In the genomic region with DNA sequence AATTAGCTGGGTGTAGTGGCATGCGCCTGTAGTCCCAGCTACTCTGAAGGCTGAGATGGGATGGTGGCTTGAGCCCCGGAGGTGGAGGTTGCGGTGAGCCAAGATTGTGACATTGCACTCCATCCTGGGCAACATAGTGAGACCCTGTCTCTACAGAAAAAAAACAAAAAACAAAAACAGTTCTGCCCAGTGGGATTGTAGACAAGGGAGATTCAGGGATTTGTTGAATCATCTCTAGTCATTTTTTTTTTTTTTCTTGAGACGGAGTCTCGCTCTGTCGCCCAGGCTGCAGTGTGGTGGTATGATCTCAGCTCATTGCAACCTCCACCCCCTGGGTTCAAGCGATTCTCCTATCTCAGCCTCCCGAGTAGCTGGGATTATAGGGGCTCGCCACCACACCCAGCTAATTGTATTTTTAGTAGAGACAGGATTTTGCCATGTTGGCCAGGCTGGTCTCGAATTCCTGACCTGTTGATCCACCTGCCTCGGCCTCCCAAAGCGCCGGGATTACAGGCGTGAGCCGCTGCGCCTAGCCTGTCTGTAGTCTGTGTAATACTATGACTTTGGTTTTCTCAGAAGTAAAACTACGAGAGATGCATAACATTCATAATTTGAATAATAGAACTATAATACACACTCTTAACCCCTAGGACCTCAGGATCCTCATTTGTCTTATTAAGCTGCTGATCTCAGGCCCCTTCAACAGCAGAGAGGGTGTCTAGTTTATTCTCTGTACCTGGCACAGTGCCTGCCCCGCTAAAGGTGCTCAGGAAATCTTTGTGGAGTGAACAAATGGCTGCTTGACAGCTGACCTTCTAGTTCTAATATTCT, we compare ENCODE assay signal across 8 cellular contexts. TPM values are rescaled to one million over a fixed set of nuclear protein-coding genes. Genes with fewer than 3 reads are reported as not detected.
A peak's percentile ranks its signal among the peaks of the same experiment; 100 is the strongest.
DNase-seq lines count a peak whose midpoint lies in the region; ATAC-seq, FAIRE-seq and TF ChIP-seq lines count a peak whose summit lies in the region.

No MANE protein-coding gene starts in this region.

- CTCF ChIA-PET in BJ (lab: Yijun Ruan, JAX), result interaction anchor here (0.6 to 1.5 kb wide), 4 partner anchors 8 to 132 kb away, joined by 4 to 7 read pairs (median 4); a partner anchor contains a TSS

- peak overlapping the region; percentile 99 for H3K9ac ChIP-seq in mucosa of stomach (ENCODE audit: low read length)

- no peaks in the 10 kb centered on the region; the same call in 1 of the 2 replicates for H3K36me3 ChIP-seq in BJ (ENCODE audit: control insufficient read depth, insufficient read depth, low read length)
- peaks cover 3% of the 10 kb centered on the region for H3K36me3 ChIP-seq in KOPT-K1 (ENCODE audit: insufficient read depth, low read length)
- H3K36me3 ChIP-seq in bronchial epithelial cell (ENCODE audit: control insufficient read depth, insufficient read depth, low read length), result no peaks in the 10 kb centered on the region
- no peaks in the 10 kb centered on the region for H3K36me3 ChIP-seq in mucosa of stomach (ENCODE audit: control insufficient read depth, insufficient read depth, low read length)

- no peak for TF ChIP-seq CTCF in BJ (IDR thresholded peaks at IDR 0.05; ENCODE audit: insufficient read depth, low read depth, low read length)
- TF ChIP-seq CTCF in bronchial epithelial cell (IDR thresholded peaks at IDR 0.05; ENCODE audit: insufficient read depth, low read length, severe bottlenecking), result no peak

- POLR2A ChIA-PET in BJ (lab: Charles Lee), result no interaction called here

- no peaks in the 10 kb centered on the region for H3K27me3 ChIP-seq in BJ (ENCODE audit: control insufficient read depth, insufficient read depth, low read length)
- no peaks in the 10 kb centered on the region for H3K27me3 ChIP-seq in bronchial epithelial cell (ENCODE audit: control insufficient read depth, insufficient read depth, low read length)
- H3K27me3 ChIP-seq in mucosa of stomach (ENCODE audit: control insufficient read depth, insufficient read depth, low read length), result no peaks in the 10 kb centered on the region

- peaks cover 41% of the 10 kb centered on the region for H3K4me1 ChIP-seq in mucosa of stomach (ENCODE audit: control insufficient read depth, insufficient read depth, low read length)

- H3K4me3 ChIP-seq in BJ (ENCODE audit: low read depth, low read length) (peak overlapping the region; percentile 71), bronchial epithelial cell (ENCODE audit: low read depth, low read length) (peak overlapping the region; percentile 64), mucosa of stomach (ENCODE audit: low read length) (peak overlapping the region; percentile 71)

- no peak for ATAC-seq in GM18519 (IDR thresholded peaks at IDR 0.05; ENCODE audit: low FRiP score, unreplicated experiment)

- DNase-seq in BJ (ENCODE audit: low read depth) (no peak), bronchial epithelial cell (ENCODE audit: low read depth) (no peak), NCI-H1436 (lab: John Stamatoyannopoulos, UW) (no peak), iPS-NIHi7 (ENCODE audit: extremely low spot score) (no peak), NCI-H2081 treated with DMSO at 0.1 percent for 48 hours (lab: John Stamatoyannopoulos, UW) (no peak)

- peak overlapping the region; percentile 93 for H3K27ac ChIP-seq in KOPT-K1 (ENCODE audit: low read depth, low read length, poor library complexity, severe bottlenecking)

- no peaks in the 10 kb centered on the region for H3K9me3 ChIP-seq in KOPT-K1 (ENCODE audit: insufficient read depth, low read length, poor library complexity, severe bottlenecking)
- H3K9me3 ChIP-seq in mucosa of stomach (ENCODE audit: control insufficient read depth, low read length), result no peaks in the 10 kb centered on the region

- no peak for FAIRE-seq in bronchial epithelial cell (lab: Jason Lieb, UNC)

RNA-seq across cellular contexts. Expression of a gene that starts 1.4 kb away (rescaled TPM):
- polyA plus RNA-seq in BJ (2011; rRNA removed), result 17.5 and 25.6 TPM in 2 replicates
- 9.4 and 17.3 TPM in 2 replicates for polyA minus RNA-seq in BJ (2011; rRNA and poly(A)+ RNA removed)
- total RNA-seq in bronchial epithelial cell, result 19.6 and 24.5 TPM in 2 replicates

RNA-seq across cellular contexts. Expression of a gene that starts 1.4 kb away (rescaled TPM):
- polyA plus RNA-seq in BJ (2011; rRNA removed), result 32.1 and 33.6 TPM in 2 replicates
- 58.5 and 86.0 TPM in 2 replicates for polyA minus RNA-seq in BJ (2011; rRNA and poly(A)+ RNA removed)
- 39.8 and 49.5 TPM in 2 replicates for total RNA-seq in bronchial epithelial cell

RNA-seq across cellular contexts. Expression of a gene that starts 20.3 kb away (rescaled TPM):
- polyA plus RNA-seq in BJ (2011; rRNA removed), result 3.7 and 5.6 TPM in 2 replicates
- polyA minus RNA-seq in BJ (2011; rRNA and poly(A)+ RNA removed), result 0.72 and 1.6 TPM in 2 replicates
- total RNA-seq in bronchial epithelial cell, result 0.64 and 1.3 TPM in 2 replicates

RNA-seq across cellular contexts. Expression of a gene that starts 39.6 kb away (rescaled TPM):
- 3.4 and 4.8 TPM in 2 replicates for polyA plus RNA-seq in BJ (2011; rRNA removed)
- polyA minus RNA-seq in BJ (2011; rRNA and poly(A)+ RNA removed), result 2.9 and 4.3 TPM in 2 replicates
- total RNA-seq in bronchial epithelial cell, result 10.5 and 16.0 TPM in 2 replicates

RNA-seq across cellular contexts. Expression of a gene that starts 46.7 kb away (rescaled TPM):
- not detected in 2 replicates for polyA plus RNA-seq in BJ (2011; rRNA removed)
- not detected in 2 replicates for polyA minus RNA-seq in BJ (2011; rRNA and poly(A)+ RNA removed)
- total RNA-seq in bronchial epithelial cell, result 27.1 and 93.3 TPM in 2 replicates
